In genomic region chr9:109769250-109769649, GRCh38 we compare ENCODE assay signal across 18 cellular contexts. TPM values are rescaled to one million over a fixed set of nuclear protein-coding genes. Genes with fewer than 3 reads are reported as not detected.
DNase-seq lines count a peak whose midpoint lies in the region; ATAC-seq and TF ChIP-seq lines count a peak whose summit lies in the region.
"Had no signal": no experiment of that assay in that cellular context is flagged by ENCODE, and none has a peak within 500 bp of the region (broad histone marks: within the 10 kb centered on the region; RNA-seq: fewer than 3 reads in every experiment).

No MANE protein-coding gene starts in this region.

- H3K4me1 ChIP-seq in mucosa of descending colon (ENCODE audit: low read depth) = no peaks in the 10 kb centered on the region

- no peak for ATAC-seq in mucosa of descending colon
- ATAC-seq: left colon, Panc1, upper lobe of right lung had no signal

- H3K9me3 Mint-ChIP-seq in HFFc6 (no peaks in the 10 kb centered on the region), osteocyte (ENCODE audit: unreplicated experiment) (no peaks in the 10 kb centered on the region)
- H3K9me3 Mint-ChIP-seq: activated CD4-positive, alpha-beta memory T cell treated with anti-CD3 and anti-CD28 coated beads for 36 hours; H9 had no signal

- no peak overlapping the region for H3K27ac ChIP-seq in RWPE1
- H3K27ac ChIP-seq: stomach, upper lobe of right lung had no signal

- DNase-seq in HFFc6 = no peak
- DNase-seq in NCI-H69 (lab: John Stamatoyannopoulos, UW) = peak; percentile 22
- peak; percentile 58 for DNase-seq in fibroblast of the aortic adventitia (ENCODE audit: low read depth)
- DNase-seq in osteocyte (ENCODE audit: extremely low spot score, unreplicated experiment) = no peak
- no peak for DNase-seq in RWPE1 (ENCODE audit: low spot score)
- DNase-seq in cortex of kidney (lab: John Stamatoyannopoulos, UW) = no peak
- no peak for DNase-seq in mucosa of descending colon
- DNase-seq: activated CD4-positive, alpha-beta memory T cell treated with anti-CD3 and anti-CD28 coated beads for 36 hours; activated gamma-delta T cell treated with Interleukin-2 at 50 U/mL for 16 hours; AML-193; DMS79 treated with DMSO at 0.1 percent for 48 hours; H9; left colon; SK-N-SH; stomach; upper lobe of right lung had no signal

- H3K27me3 Mint-ChIP-seq in HFFc6 (ENCODE audit: insufficient read depth) (peaks cover 3% of the 10 kb centered on the region), osteocyte (ENCODE audit: unreplicated experiment) (no peaks in the 10 kb centered on the region)

- no peaks in the 10 kb centered on the region for H3K9me3 ChIP-seq in mucosa of descending colon
- H3K9me3 ChIP-seq: SK-N-SH, stomach, upper lobe of right lung had no signal

- POLR2A ChIA-PET in RWPE1 (lab: Yijun Ruan, JAX; ENCODE audit: low non-redundant PET) = no interaction called here

- no peak for TF ChIP-seq CTCF in HFFc6 (IDR thresholded peaks at IDR 0.05)
- no peak for TF ChIP-seq CTCF in fibroblast of the aortic adventitia (IDR thresholded peaks at IDR 0.05; ENCODE audit: insufficient read depth, low read length)
- no peak for TF ChIP-seq CTCF in osteocyte (IDR thresholded peaks at IDR 0.05)
- no peak for TF ChIP-seq CTCF in RWPE1 (conservative IDR thresholded peaks at IDR 0.05; ENCODE audit: low read depth)
- TF ChIP-seq CTCF in mucosa of descending colon (IDR thresholded peaks at IDR 0.05) = no peak

- H3K4me1 Mint-ChIP-seq in HFFc6 (ENCODE audit: low read depth) (peaks cover 60% of the 10 kb centered on the region), osteocyte (ENCODE audit: unreplicated experiment) (peaks cover 54% of the 10 kb centered on the region)

- H3K4me3 Mint-ChIP-seq in HFFc6 = no peak overlapping the region
- H3K4me3 Mint-ChIP-seq in osteocyte (ENCODE audit: unreplicated experiment) = no peak overlapping the region
- H3K4me3 Mint-ChIP-seq: activated CD4-positive, alpha-beta memory T cell treated with anti-CD3 and anti-CD28 coated beads for 36 hours; H9 had no signal

- no peak overlapping the region for H3K4me3 ChIP-seq in fibroblast of the aortic adventitia (ENCODE audit: low read depth, low read length)
- H3K4me3 ChIP-seq in mucosa of descending colon = no peak overlapping the region
- H3K4me3 ChIP-seq: stomach, upper lobe of right lung had no signal

- intact Hi-C loops in mucosa of descending colon (cut with DNase I, micrococcal nuclease) = no loop called here

- no peaks in the 10 kb centered on the region for H3K36me3 Mint-ChIP-seq in HFFc6 (ENCODE audit: low read depth)
- H3K36me3 Mint-ChIP-seq in osteocyte (ENCODE audit: unreplicated experiment) = no peaks in the 10 kb centered on the region
- H3K36me3 Mint-ChIP-seq: activated CD4-positive, alpha-beta memory T cell treated with anti-CD3 and anti-CD28 coated beads for 36 hours had no signal

- peak overlapping the region; percentile 42; the same call in 1 of the 2 replicates for H3K27ac Mint-ChIP-seq in HFFc6
- H3K27ac Mint-ChIP-seq in osteocyte (ENCODE audit: unreplicated experiment) = peak overlapping the region; percentile 32
- H3K27ac Mint-ChIP-seq: activated CD4-positive, alpha-beta memory T cell treated with anti-CD3 and anti-CD28 coated beads for 36 hours had no signal

- CTCF ChIA-PET in RWPE1 (lab: Yijun Ruan, JAX) = no interaction called here

- no peaks in the 10 kb centered on the region for H3K36me3 ChIP-seq in mucosa of descending colon (ENCODE audit: low read depth)
- H3K36me3 ChIP-seq: stomach, upper lobe of right lung had no signal

RNA-seq across cellular contexts. Expression of gene PALM2AKAP2, which starts 10.7 kb away (rescaled TPM):
- 10 to 100 TPM; 20.1 to 35.1 (median 22.7) TPM for total RNA-seq in HFFc6 (2021; fragmentation: NEBNext Ultra II Directional; extraction: Animal tissue kit (Norgen Biotek cat#: 25700))
- 4.2 and 5.0 TPM in 2 replicates for total RNA-seq in fibroblast of the aortic adventitia (ENCODE audit: low replicate concordance)
- 24.2 and 25.3 TPM in 2 replicates for total RNA-seq in osteocyte
- 1 to 10 TPM in 2 of 3 donors, under 1 TPM in 1; 0.69 to 5.3 (median 2.0) TPM for total RNA-seq in mucosa of descending colon
- total RNA-seq: T-helper 2 cell treated with Interferon-gamma antibody and Interleukin-4, amounts not matched to agents 100 ng/mL and 5 ng/mL, for 36 hours had no signal

Comparison
In these comparisons a context has a peak if more than half of its experiments do, and no peak if none do; other contexts are left out.
1. DNase-seq: peak in NCI-H69 (single experiment) and fibroblast of the aortic adventitia (single experiment); none in HFFc6 (single experiment), osteocyte (single experiment), RWPE1 (single experiment), cortex of kidney (single experiment) and mucosa of descending colon (0 of 3).